In the genomic region with DNA sequence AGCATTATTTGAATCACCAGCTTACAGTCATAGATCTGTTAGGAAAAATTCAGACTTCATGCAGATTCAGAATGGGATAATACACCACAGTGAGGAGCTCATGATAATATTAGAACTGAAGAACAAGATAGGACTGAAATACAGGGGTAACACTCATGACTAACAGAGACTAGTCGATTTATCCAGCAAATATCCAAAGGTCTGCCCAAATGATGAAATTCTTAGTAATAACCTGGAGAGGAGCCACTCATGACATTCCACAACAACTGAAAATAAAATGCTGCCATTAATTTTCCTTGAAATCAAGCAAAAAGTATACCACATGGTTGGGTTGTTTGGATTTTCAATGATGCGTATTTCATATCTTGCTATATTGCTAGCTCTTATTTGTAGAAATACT, we compare ENCODE assay signal across 31 cellular contexts.
"Had no signal": no experiment of that assay in that cellular context is flagged by ENCODE, and none has a peak within 500 bp of the region (broad histone marks: within the 10 kb centered on the region; RNA-seq: fewer than 3 reads in every experiment).

No MANE protein-coding gene starts in this region.

- H3K36me3 Mint-ChIP-seq: activated naive CD8-positive, alpha-beta T cell; WTC11 had no signal

- H3K27ac Mint-ChIP-seq: activated CD4-positive, alpha-beta memory T cell treated with anti-CD3 and anti-CD28 coated beads, Interleukin-2, amount 10 ng/mL, durations not matched to agents 7 days and 5 days; activated CD4-positive, alpha-beta T cell treated with anti-CD3 and anti-CD28 coated beads, Interleukin-2, amount 10 ng/mL, durations not matched to agents 7 days and 5 days; activated naive CD8-positive, alpha-beta T cell; activated T-cell treated with anti-CD3 and anti-CD28 coated beads, Interleukin-2, amount 50 U/mL, for 24 hours; activated T-helper 17 cell treated with anti-CD3 and anti-CD28 coated beads, Interleukin-2, amount 50 U/mL, for 72 hours; effector memory CD8-positive, alpha-beta T cell; WTC11 had no signal

- H3K36me3 ChIP-seq: adrenal gland, ascending aorta, brain microvascular endothelial cell, esophagus muscularis mucosa had no signal

- H3K27me3 ChIP-seq: adrenal gland, ascending aorta, brain microvascular endothelial cell, esophagus muscularis mucosa had no signal

- FAIRE-seq: bronchial epithelial cell, frontal cortex had no signal

- DNase-seq: activated CD4-positive, alpha-beta memory T cell treated with anti-CD3 and anti-CD28 coated beads, Interleukin-2, amount 10 ng/mL, durations not matched to agents 7 days and 5 days; activated CD4-positive, alpha-beta T cell treated with anti-CD3 and anti-CD28 coated beads for 1 hour; activated CD4-positive, alpha-beta T cell treated with anti-CD3 and anti-CD28 coated beads for 4 hours; activated CD4-positive, alpha-beta T cell treated with anti-CD3 and anti-CD28 coated beads, Interleukin-2, amount 10 ng/mL, durations not matched to agents 7 days and 5 days; activated CD4-positive, alpha-beta T cell treated with anti-CD3 and anti-CD28 coated beads, Interleukin-2, amount 50 U/mL, for 4 hours; activated CD8-positive, alpha-beta memory T cell treated with anti-CD3 and anti-CD28 coated beads, Interleukin-2, amount 50 U/mL, for 48 hours; activated effector memory CD4-positive, alpha-beta T cell treated with Interleukin-2 at 50 U/mL for 16 hours; activated gamma-delta T cell treated with Interleukin-2 at 50 U/mL for 16 hours; activated naive CD4-positive, alpha-beta T cell treated with anti-CD3 and anti-CD28 coated beads, Interleukin-2, amount 50 U/mL, for 16 hours; activated naive CD4-positive, alpha-beta T cell treated with Interleukin-2 at 50 U/mL for 16 hours; activated T-cell treated with anti-CD3 and anti-CD28 coated beads for 4 hours; activated T-cell treated with anti-CD3 and anti-CD28 coated beads, Interleukin-2, amount 50 U/mL, for 24 hours; adrenal gland; amygdala; brain microvascular endothelial cell; dermis blood vessel endothelial cell; effector CD4-positive, alpha-beta T cell; effector memory CD8-positive, alpha-beta T cell; erythroblast; head of caudate nucleus; T-helper 2 cell had no signal

- H3K27ac ChIP-seq: adrenal gland, ascending aorta, brain microvascular endothelial cell, coronary artery, esophagus muscularis mucosa, VCaP had no signal

- H3K4me1 ChIP-seq: adrenal gland, ascending aorta, esophagus muscularis mucosa had no signal

- ATAC-seq: activated T-helper 17 cell treated with anti-CD3 and anti-CD28 coated beads, Interleukin-2, amount 50 U/mL, for 72 hours; effector memory CD8-positive, alpha-beta T cell; WTC11 had no signal

- H3K9me3 ChIP-seq: adrenal gland, ascending aorta, esophagus muscularis mucosa had no signal

- H3K4me3 ChIP-seq: adrenal gland, ascending aorta, coronary artery, esophagus muscularis mucosa had no signal

- H3K4me3 Mint-ChIP-seq: activated CD4-positive, alpha-beta memory T cell treated with anti-CD3 and anti-CD28 coated beads, Interleukin-2, amount 10 ng/mL, durations not matched to agents 7 days and 5 days; activated CD4-positive, alpha-beta T cell treated with anti-CD3 and anti-CD28 coated beads, Interleukin-2, amount 10 ng/mL, durations not matched to agents 7 days and 5 days; activated naive CD8-positive, alpha-beta T cell; activated T-cell treated with anti-CD3 and anti-CD28 coated beads, Interleukin-2, amount 50 U/mL, for 24 hours; activated T-helper 17 cell treated with anti-CD3 and anti-CD28 coated beads, Interleukin-2, amount 50 U/mL, for 72 hours; central memory CD8-positive, alpha-beta T cell; effector memory CD8-positive, alpha-beta T cell; WTC11 had no signal

- H3K4me1 Mint-ChIP-seq: activated CD4-positive, alpha-beta memory T cell treated with anti-CD3 and anti-CD28 coated beads, Interleukin-2, amount 10 ng/mL, durations not matched to agents 7 days and 5 days; activated CD4-positive, alpha-beta T cell treated with anti-CD3 and anti-CD28 coated beads, Interleukin-2, amount 10 ng/mL, durations not matched to agents 7 days and 5 days; activated T-helper 17 cell treated with anti-CD3 and anti-CD28 coated beads, Interleukin-2, amount 50 U/mL, for 72 hours; central memory CD8-positive, alpha-beta T cell; WTC11 had no signal

- H3K27me3 Mint-ChIP-seq: activated CD4-positive, alpha-beta memory T cell treated with anti-CD3 and anti-CD28 coated beads, Interleukin-2, amount 10 ng/mL, durations not matched to agents 7 days and 5 days; activated CD4-positive, alpha-beta T cell treated with anti-CD3 and anti-CD28 coated beads, Interleukin-2, amount 10 ng/mL, durations not matched to agents 7 days and 5 days; activated naive CD8-positive, alpha-beta T cell; activated T-cell treated with anti-CD3 and anti-CD28 coated beads, Interleukin-2, amount 50 U/mL, for 24 hours; activated T-helper 17 cell treated with anti-CD3 and anti-CD28 coated beads, Interleukin-2, amount 50 U/mL, for 72 hours; central memory CD8-positive, alpha-beta T cell; effector memory CD8-positive, alpha-beta T cell had no signal
